Comparison of ENCODE assay signal across 14 cellular contexts in genomic region chr13:106599875-106600797, GRCh38. TPM values are rescaled to one million over a fixed set of nuclear protein-coding genes. Genes with fewer than 3 reads are reported as not detected.
DNase-seq lines count a peak whose midpoint lies in the region; ATAC-seq, FAIRE-seq and TF ChIP-seq lines count a peak whose summit lies in the region.
"Had no signal": no experiment of that assay in that cellular context is flagged by ENCODE, and none has a peak within 500 bp of the region (broad histone marks: within the 10 kb centered on the region; RNA-seq: fewer than 3 reads in every experiment).

No MANE protein-coding gene starts in this region.

- no peaks in the 10 kb centered on the region for H3K36me3 ChIP-seq in HEK293 (ENCODE audit: control insufficient read depth in 2 of 2, insufficient read depth in 1 of 2, low read length in 2 of 2)
- no peaks in the 10 kb centered on the region for H3K36me3 ChIP-seq in GM12878 (ENCODE audit: control insufficient read depth in 2 of 2, insufficient read depth in 2 of 2, low read length in 1 of 2)
- H3K36me3 ChIP-seq in left lung = no peaks in the 10 kb centered on the region
- H3K36me3 ChIP-seq in BE2C = no peaks in the 10 kb centered on the region

- TF ChIP-seq EP300 in GM12878 (IDR thresholded peaks at IDR 0.05; ENCODE audit: borderline replicate concordance in 1 of 2, control insufficient read depth in 1 of 2, low read depth in 2 of 2, low read length in 2 of 2) = no peak

- no TSS peak for BruUV-seq in GM12878 (replicated peaks; lab: Mats Ljungman, UMichigan)

- H3K36me3 Mint-ChIP-seq in activated T-helper 2 cell treated with anti-CD3 and anti-CD28 coated beads, Interferon-gamma antibody, Interleukin-2, Interleukin-4, amounts not matched to agents 10 μg/mL and 5 μg/mL and 100 μg/mL, durations not matched to agents 14 hours and 24 hours and 36 hours (ENCODE audit: low read depth) = no peaks in the 10 kb centered on the region
- H3K36me3 Mint-ChIP-seq: memory B cell had no signal

- in situ Hi-C loops in GM12878 (cut with MboI) = no loop called here

- FAIRE-seq in GM12878 (lab: Jason Lieb, UNC) (no peak), GM12891 (lab: Jason Lieb, UNC) (no peak)
- FAIRE-seq: TTC549 had no signal

- no peak overlapping the region for H3K4me3 Mint-ChIP-seq in activated T-helper 2 cell treated with anti-CD3 and anti-CD28 coated beads, Interferon-gamma antibody, Interleukin-2, Interleukin-4, amounts not matched to agents 10 μg/mL and 5 μg/mL and 100 μg/mL, durations not matched to agents 14 hours and 24 hours and 36 hours (ENCODE audit: low read depth)
- H3K4me3 Mint-ChIP-seq: memory B cell had no signal

- no peaks in the 10 kb centered on the region for H3K9me3 ChIP-seq in AG04450 (ENCODE audit: control insufficient read depth, insufficient read depth, low read length)
- H3K9me3 ChIP-seq in HEK293 (ENCODE audit: control insufficient read depth, insufficient read depth, low read depth, low read length) = no peaks in the 10 kb centered on the region
- no peaks in the 10 kb centered on the region for H3K9me3 ChIP-seq in GM12878 (replicated peaks; ENCODE audit: control insufficient read depth, insufficient read depth, low read length)
- no peaks in the 10 kb centered on the region for H3K9me3 ChIP-seq in left lung
- no peaks in the 10 kb centered on the region for H3K9me3 ChIP-seq in BE2C

- H3K27me3 Mint-ChIP-seq in activated T-helper 2 cell treated with anti-CD3 and anti-CD28 coated beads, Interferon-gamma antibody, Interleukin-2, Interleukin-4, amounts not matched to agents 10 μg/mL and 5 μg/mL and 100 μg/mL, durations not matched to agents 14 hours and 24 hours and 36 hours (ENCODE audit: low read depth) = peaks cover 6% of the 10 kb centered on the region

- WGBS in GM12878 (ENCODE audit: insufficient coverage, insufficient replicate concordance, low lambda C conversion rate, missing lambda C conversion rate) = 38% methylated on average over 6 of the region's 6 CpGs

- H3K4me3 ChIP-seq in AG04450 (ENCODE audit: low read depth, low read length) (no peak overlapping the region), HEK293 (ENCODE audit: low read depth, low read length) (no peak overlapping the region), GM12878 (no peak overlapping the region), left lung (no peak overlapping the region), BE2C (ENCODE audit: low read depth, low read length) (no peak overlapping the region)

- DNase-seq in AG04450 (ENCODE audit: low read depth, low spot score) (peak; percentile 36), GM12878 (ENCODE audit: low read depth, low spot score) (no peak), left lung (no peak), mesenteric fat pad (ENCODE audit: low spot score) (no peak), BE2C (no peak), GM12891 (ENCODE audit: insufficient read length, low spot score) (no peak)
- DNase-seq in activated T-helper 2 cell treated with anti-CD3 and anti-CD28 coated beads, Interferon-gamma antibody, Interleukin-2, Interleukin-4, amounts not matched to agents 10 μg/mL and 5 μg/mL and 100 μg/mL, durations not matched to agents 14 hours and 24 hours and 36 hours (ENCODE audit: low spot score) = no peak
- DNase-seq: activated naive CD4-positive, alpha-beta T cell treated with Interleukin-2 at 50 U/mL for 16 hours; Calu3; erythroblast; NCI-H1105 treated with DMSO at 0.1 percent for 48 hours had no signal

- no peak overlapping the region for H2AFZ ChIP-seq in GM12878 (ENCODE audit: control insufficient read depth, low read depth, low read length)

- H3K4me2 ChIP-seq in GM12878 (ENCODE audit: control insufficient read depth, insufficient read depth) = no peak overlapping the region

- CTCF ChIA-PET in AG04450 (lab: Charles Lee) = interaction anchor here (1.1 kb wide), 1 partner anchor 63 kb away, joined by 4 read pairs; no protein-coding TSS in a partner anchor
- CTCF ChIA-PET in HEK293 (lab: Yijun Ruan, JAX) = no interaction called here
- CTCF ChIA-PET in GM12878 (lab: Yijun Ruan, JAX) = interaction anchor here (1.3 kb wide), 1 partner anchor 20 kb away, joined by 4 read pairs; no protein-coding TSS in a partner anchor

- TF ChIP-seq RAD21 in GM12878 (IDR thresholded peaks at IDR 0.05; ENCODE audit: insufficient read depth, low read depth, low read length) = no peak

- H3K27me3 ChIP-seq in AG04450 (ENCODE audit: control insufficient read depth, insufficient read depth, low read length) (peaks cover 2% of the 10 kb centered on the region), GM12878 (replicated peaks in 1 of 2; ENCODE audit: control insufficient read depth in 2 of 2, insufficient read depth in 2 of 2, low read length in 1 of 2) (no peaks in the 10 kb centered on the region), left lung (no peaks in the 10 kb centered on the region), BE2C (no peaks in the 10 kb centered on the region)

- TF ChIP-seq POLR2A in GM12878 (IDR thresholded peaks at IDR 0.05; ENCODE audit: low read depth, low read length) = no peak
- TF ChIP-seq POLR2A in GM12891 (IDR thresholded peaks at IDR 0.05; ENCODE audit: low read depth, low read length) = no peak

- SMC1A ChIA-PET in GM12878 (lab: Charles Lee; ENCODE audit: uncharacterized antibody, unreplicated experiment) = no interaction called here

- H3K79me2 ChIP-seq in GM12878 (ENCODE audit: control insufficient read depth, insufficient read depth, low read length) = no peaks in the 10 kb centered on the region

- no peak overlapping the region for H3K27ac Mint-ChIP-seq in activated T-helper 2 cell treated with anti-CD3 and anti-CD28 coated beads, Interferon-gamma antibody, Interleukin-2, Interleukin-4, amounts not matched to agents 10 μg/mL and 5 μg/mL and 100 μg/mL, durations not matched to agents 14 hours and 24 hours and 36 hours
- H3K27ac Mint-ChIP-seq: memory B cell had no signal

- peaks cover 4% of the 10 kb centered on the region for H3K4me1 Mint-ChIP-seq in activated T-helper 2 cell treated with anti-CD3 and anti-CD28 coated beads, Interferon-gamma antibody, Interleukin-2, Interleukin-4, amounts not matched to agents 10 μg/mL and 5 μg/mL and 100 μg/mL, durations not matched to agents 14 hours and 24 hours and 36 hours (ENCODE audit: low read depth)

- H3K27ac ChIP-seq in AG04450 (ENCODE audit: low read depth, low read length) = no peak overlapping the region
- H3K27ac ChIP-seq in HEK293 (ENCODE audit: extremely low read depth, low read depth, low read length) = no peak overlapping the region
- H3K27ac ChIP-seq in GM12878 (ENCODE audit: control insufficient read depth, insufficient read depth) = no peak overlapping the region
- H3K27ac ChIP-seq in left lung = no peak overlapping the region

- H3K9me3 Mint-ChIP-seq in activated T-helper 2 cell treated with anti-CD3 and anti-CD28 coated beads, Interferon-gamma antibody, Interleukin-2, Interleukin-4, amounts not matched to agents 10 μg/mL and 5 μg/mL and 100 μg/mL, durations not matched to agents 14 hours and 24 hours and 36 hours = no peaks in the 10 kb centered on the region
- H3K9me3 Mint-ChIP-seq: memory B cell had no signal

- no peak overlapping the region for H3K9ac ChIP-seq in GM12878 (ENCODE audit: control insufficient read depth, insufficient read depth, low read length)

- H3K4me1 ChIP-seq in HEK293 (ENCODE audit: control insufficient read depth, insufficient read depth, low read length) = peaks cover 5% of the 10 kb centered on the region; the same call in 1 of the 2 replicates
- H3K4me1 ChIP-seq in GM12878 (ENCODE audit: control insufficient read depth, insufficient read depth, low read length) = no peaks in the 10 kb centered on the region
- no peaks in the 10 kb centered on the region for H3K4me1 ChIP-seq in left lung
- H3K4me1 ChIP-seq in BE2C = no peaks in the 10 kb centered on the region

- no peak for TF ChIP-seq CTCF in AG04450 (IDR thresholded peaks at IDR 0.05; ENCODE audit: low read depth, low read length)
- TF ChIP-seq CTCF in HEK293 (tag by site-specific recombination; IDR thresholded peaks at IDR 0.05) = no peak
- TF ChIP-seq CTCF in GM12878 (IDR thresholded peaks at IDR 0.05 in 2 of 3, conservative IDR thresholded peaks at IDR 0.05 in 1 of 3; ENCODE audit: control insufficient read depth in 2 of 3, extremely low read depth in 1 of 3, insufficient read depth in 1 of 3, low read depth in 3 of 3, low read length in 3 of 3) = no peak
- no peak for TF ChIP-seq CTCF in left lung (IDR thresholded peaks at IDR 0.05)
- TF ChIP-seq CTCF in BE2C (IDR thresholded peaks at IDR 0.05; ENCODE audit: low read depth, low read length) = no peak

- RAD21 ChIA-PET in GM12878 (lab: Charles Lee; ENCODE audit: unreplicated experiment) = no interaction called here

- no peaks in the 10 kb centered on the region for H4K20me1 ChIP-seq in GM12878 (ENCODE audit: control insufficient read depth, insufficient read depth)

- no peak; the same call in 2 of the 3 replicates for ATAC-seq in GM12878
- ATAC-seq in left lung = peak; percentile 6

- intact Hi-C loops in GM12878 (cut with micrococcal nuclease; ENCODE audit: unreplicated experiment) (no loop called here), left lung (cut with DNase I) (no loop called here)
- intact Hi-C loops in activated T-helper 2 cell treated with anti-CD3 and anti-CD28 coated beads, Interferon-gamma antibody, Interleukin-2, Interleukin-4, amounts not matched to agents 10 μg/mL and 5 μg/mL and 100 μg/mL, durations not matched to agents 14 hours and 24 hours and 36 hours (cut with micrococcal nuclease) = no loop called here

- POLR2A ChIA-PET in AG04450 (lab: Yijun Ruan, JAX) (no interaction called here), HEK293 (lab: Yijun Ruan, JAX) (interaction anchor here (1.3 kb wide), 1 partner anchor 32 kb away, joined by 5 read pairs; the partner anchor contains the start of gene ARGLU1), GM12878 (lab: Charles Lee) (interaction anchor here (0.7 kb wide), 1 partner anchor 1148 kb away, joined by 3 read pairs; no protein-coding TSS in a partner anchor)

RNA-seq across cellular contexts. Expression of gene ARGLU1, which starts 32.2 kb away (rescaled TPM):
- 53.3 and 80.3 TPM in 2 replicates for polyA plus RNA-seq in AG04450 (2011; rRNA removed)
- polyA minus RNA-seq in AG04450 (2011; rRNA and poly(A)+ RNA removed) = 7.6 and 11.6 TPM in 2 replicates
- total RNA-seq in GM12878 (2013; cell fraction: nucleolus; rRNA removed) = 503 and 516 TPM in 2 replicates
- 92.4 and 113 TPM in 2 replicates for total RNA-seq in GM12878 (2014; rRNA removed)
- total RNA-seq in GM12878 (2014; rRNA removed; fragmentation: Illumina TruSeq; extraction: Trizol) = 93.8 and 101 TPM in 2 replicates
- total RNA-seq in GM12878 (2021) = 88.4 and 91.2 TPM in 2 replicates
- 42.3 TPM for polyA plus RNA-seq in GM12878 (2011; ENCODE audit: low read depth)
- polyA plus RNA-seq in GM12878 (2011; rRNA removed) = 197 and 333 TPM in 2 replicates
- polyA plus RNA-seq in GM12878 (2011; cell fraction: cytosol; rRNA removed) = 51.1 and 88.4 TPM in 2 replicates
- 510 and 559 TPM in 2 replicates for polyA plus RNA-seq in GM12878 (2011; cell fraction: nucleus; rRNA removed)
- polyA plus RNA-seq in GM12878 (2012) = 84.4 and 90.3 TPM in 2 replicates
- 105 and 138 TPM in 2 replicates for polyA plus RNA-seq in GM12878 (2014; fragmentation: Illumina TruSeq; extraction: Trizol)
- polyA plus RNA-seq in GM12878 (2014; fragmentation: Nextera tagmentation; extraction: Ambion mirVana) = 10 to 100 TPM; 47.1 to 70.3 TPM
- 110 and 129 TPM in 2 replicates for polyA plus RNA-seq in GM12878 (2014; rRNA removed)
- 100 to 1,000 TPM; 103 to 110 TPM for polyA plus RNA-seq in GM12878 (2016; fragmentation: Nextera tagmentation; extraction: Ambion mirVana)
- 22.2 and 28.0 TPM in 2 replicates for polyA minus RNA-seq in GM12878 (2011; rRNA and poly(A)+ RNA removed)
- polyA minus RNA-seq in GM12878 (2011; cell fraction: cytosol; rRNA and poly(A)+ RNA removed) = 13.8 and 15.4 TPM in 2 replicates
- 67.7 and 72.2 TPM in 2 replicates for polyA minus RNA-seq in GM12878 (2011; cell fraction: nucleus; rRNA and poly(A)+ RNA removed)
- 10 to 100 TPM; 67.3 to 84.2 TPM for total RNA-seq in left lung
- total RNA-seq in mesenteric fat pad = 63.7 TPM
- polyA plus RNA-seq in BE2C (2012; ENCODE audit: insufficient read depth, insufficient read length, low read depth) = 108 TPM
- polyA plus RNA-seq in GM12891 (2012; ENCODE audit: low read depth, missing spikeins) = 113 TPM
- total RNA-seq in activated T-helper 2 cell treated with anti-CD3 and anti-CD28 coated beads, Interferon-gamma antibody, Interleukin-2, Interleukin-4, amounts not matched to agents 10 μg/mL and 5 μg/mL and 100 μg/mL, durations not matched to agents 14 hours and 24 hours and 36 hours = 90.4 and 92.7 TPM in 2 replicates
